ENCODE assay signal across 7 cellular contexts in the genomic region with DNA sequence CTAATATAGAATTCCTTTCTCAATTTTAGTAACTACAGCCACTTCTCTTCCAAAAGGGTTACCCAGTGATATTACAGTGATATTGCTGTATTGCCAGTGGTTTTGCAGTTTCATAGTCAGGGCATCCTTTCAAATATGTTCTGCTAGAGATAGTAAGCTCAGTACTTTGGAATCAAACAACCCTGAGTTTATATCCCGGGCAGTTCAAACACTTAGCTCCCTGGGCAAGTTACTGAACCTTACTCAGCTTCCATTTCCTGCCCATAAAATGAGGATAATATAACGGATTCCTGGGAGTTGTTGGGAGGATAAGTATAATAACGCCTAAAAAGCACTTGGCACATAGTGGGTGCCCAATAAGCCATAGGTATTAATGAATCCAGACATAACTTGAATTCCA.
"Had no signal": no experiment of that assay in that cellular context is flagged by ENCODE, and none has a peak within 500 bp of the region (broad histone marks: within the 10 kb centered on the region; RNA-seq: fewer than 3 reads in every experiment).

No MANE protein-coding gene starts in this region.

- H3K4me2 ChIP-seq: KMS-11 had no signal

- H3K4me3 ChIP-seq: GM23248 had no signal

- DNase-seq: GM23248, H9, HCEC 1CT, KBM-7 had no signal

- H3K9ac ChIP-seq: GM23248, KMS-11 had no signal

- ATAC-seq: HepG2 had no signal

- H3K27ac ChIP-seq: GM23248, HL-60, KMS-11 had no signal

- H2AFZ ChIP-seq: GM23248 had no signal
